1 cellular context compared by ENCODE assay signal in genomic region chr12:96228566-96229248, GRCh38.
TF ChIP-seq lines count a peak whose summit lies in the region.

No MANE protein-coding gene starts in this region.

TF ChIP-seq in HepG2, 621 proteins besides CTCF, POLR2A, EP300 and RAD21:
- TF ChIP-seq ZNF770 (CRISPR knock-in tag; IDR thresholded peaks at IDR 0.05), result no peak
- TF ChIP-seq GRHL1 (CRISPR knock-in tag; conservative IDR thresholded peaks at IDR 0.05), result no peak
- TF ChIP-seq NR2F1 (CRISPR knock-in tag; IDR thresholded peaks at IDR 0.05), result no peak
- TF ChIP-seq SETDB1 (CRISPR knock-in tag; IDR thresholded peaks at IDR 0.05; ENCODE audit: borderline replicate concordance), result no peak
- no peak for TF ChIP-seq TFDP2 (CRISPR knock-in tag; IDR thresholded peaks at IDR 0.05)
- TF ChIP-seq ATRX (CRISPR knock-in tag; IDR thresholded peaks at IDR 0.05; ENCODE audit: borderline replicate concordance), result no peak
- no peak for TF ChIP-seq IRF2 (CRISPR knock-in tag; IDR thresholded peaks at IDR 0.05)
- no peak for TF ChIP-seq MIER2 (CRISPR knock-in tag; IDR thresholded peaks at IDR 0.05)
- TF ChIP-seq PHF5A (CRISPR knock-in tag; IDR thresholded peaks at IDR 0.05; ENCODE audit: low read depth, unreplicated experiment), result no peak
- no peak for TF ChIP-seq KLF11 (CRISPR knock-in tag; IDR thresholded peaks at IDR 0.05)
- no peak for TF ChIP-seq AGO1 (IDR thresholded peaks at IDR 0.05; ENCODE audit: low read depth, low read length, poor library complexity, severe bottlenecking)
- no peak for TF ChIP-seq TIGD3 (CRISPR knock-in tag; IDR thresholded peaks at IDR 0.05; ENCODE audit: borderline replicate concordance)
- TF ChIP-seq ZNF703 (CRISPR knock-in tag; IDR thresholded peaks at IDR 0.05; ENCODE audit: borderline replicate concordance), result no peak
